Comparison of ENCODE assay signal across 8 cellular contexts in the genomic region with DNA sequence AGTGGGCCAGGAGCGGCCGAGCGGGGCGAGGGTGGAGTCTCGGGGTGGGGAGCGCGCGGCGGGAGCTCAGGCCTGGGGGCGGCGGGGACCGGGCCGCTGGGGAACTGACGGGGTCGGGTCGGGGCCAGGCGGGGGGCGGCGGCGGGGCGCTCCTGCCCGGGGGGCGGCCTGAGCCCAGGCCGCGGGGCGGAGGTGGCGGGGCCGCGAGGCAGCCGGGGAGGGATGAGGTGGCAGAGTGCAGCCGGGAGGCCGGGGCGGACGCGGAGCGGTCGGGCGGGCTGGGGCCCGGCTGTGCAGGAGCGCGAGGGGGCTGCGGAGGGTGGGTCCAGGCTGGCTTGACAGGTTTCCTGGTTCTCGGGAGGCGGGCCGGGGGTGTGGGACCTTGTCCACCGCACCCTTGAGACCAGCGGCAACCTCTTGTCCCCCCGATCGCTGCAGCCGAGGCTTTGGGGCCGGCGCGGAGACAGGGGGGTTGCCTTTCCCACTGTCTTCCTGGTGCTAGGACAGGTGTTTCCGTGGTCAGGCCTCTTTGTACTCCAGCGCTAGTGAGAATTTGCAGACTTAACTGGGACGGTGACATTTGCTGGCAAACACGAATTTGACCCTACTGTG. TPM values are rescaled to one million over a fixed set of nuclear protein-coding genes. Genes with fewer than 3 reads are reported as not detected.
DNase-seq lines count a peak whose midpoint lies in the region; ATAC-seq and TF ChIP-seq lines count a peak whose summit lies in the region.
"Not testable (repeated sequence)": the region's sequence is repeated elsewhere in the genome, so short reads cannot be mapped to it uniquely, and the experiment has no call there.

No MANE protein-coding gene starts in this region.

- not testable (repeated sequence) for H3K9me3 ChIP-seq in CD8-positive, alpha-beta T cell (ENCODE audit: low read length); OCI-LY7 (ENCODE audit: low read length); mesodermal cell (ENCODE audit: control insufficient read depth, low read length)

- H3K9me3 Mint-ChIP-seq in CD8-positive, alpha-beta T cell; activated T-helper 1 cell treated with anti-CD3 and anti-CD28 coated beads, Interleukin-12 subunit alpha, Interleukin-12 subunit beta, Interleukin-2, Interleukin-4 antibody, amounts not matched to agents 30 ng/mL and 10 ng/mL and 1 ng/mL, durations not matched to agents 14 hours and 24 hours and 36 hours: not testable (repeated sequence)

- ATAC-seq in CD8-positive, alpha-beta T cell, result peak; percentile 8
- peak; percentile 41 for ATAC-seq in GM19455 (IDR thresholded peaks at IDR 0.05; ENCODE audit: unreplicated experiment)
- ATAC-seq in HG03139 (IDR thresholded peaks at IDR 0.05; ENCODE audit: unreplicated experiment), result peak; percentile 28
- ATAC-seq in esophagus mucosa, result peak; percentile 27

- H3K36me3 Mint-ChIP-seq in CD8-positive, alpha-beta T cell; activated T-helper 1 cell treated with anti-CD3 and anti-CD28 coated beads, Interleukin-12 subunit alpha, Interleukin-12 subunit beta, Interleukin-2, Interleukin-4 antibody, amounts not matched to agents 30 ng/mL and 10 ng/mL and 1 ng/mL, durations not matched to agents 14 hours and 24 hours and 36 hours (ENCODE audit: low read depth): not testable (repeated sequence)

- not testable (repeated sequence) for TF ChIP-seq CTCF in CD8-positive, alpha-beta T cell (IDR thresholded peaks at IDR 0.05); OCI-LY7 (conservative IDR thresholded peaks at IDR 0.05; ENCODE audit: low read length)

- peak overlapping the region; percentile 91 for H3K4me2 ChIP-seq in OCI-LY7 (ENCODE audit: low read length)

- whole genome bisulfite sequencing in mesodermal cell (ENCODE audit: insufficient coverage in 2 of 2), 2 experiments, result 0% methylated on average over 19 to 29 of the region's 57 CpGs

- POLR2A ChIA-PET in CD8-positive, alpha-beta T cell (lab: Charles Lee); OCI-LY7 (lab: Charles Lee): not testable (repeated sequence)

- not testable (repeated sequence) for H3K36me3 ChIP-seq in CD8-positive, alpha-beta T cell (ENCODE audit: insufficient read depth, low read length); mesodermal cell (ENCODE audit: control insufficient read depth, insufficient read depth, low read length)
- peaks cover 18% of the 10 kb centered on the region for H3K36me3 ChIP-seq in OCI-LY7 (ENCODE audit: insufficient read depth, low read length)

- H3K27me3 ChIP-seq in CD8-positive, alpha-beta T cell (ENCODE audit: insufficient read depth, low read length), result not testable (repeated sequence)

- H3K4me1 ChIP-seq in CD8-positive, alpha-beta T cell (ENCODE audit: insufficient read depth, low read length); OCI-LY7 (ENCODE audit: insufficient read depth, low read length, poor library complexity, severe bottlenecking); mesodermal cell (ENCODE audit: control insufficient read depth, insufficient read depth, low read length, poor library complexity, severe bottlenecking): not testable (repeated sequence)

- peak overlapping the region; percentile 48 for H3K4me3 ChIP-seq in CD8-positive, alpha-beta T cell (ENCODE audit: low read depth, low read length)
- peak overlapping the region; percentile 98 for H3K4me3 ChIP-seq in OCI-LY7 (ENCODE audit: low read depth, low read length, poor library complexity, severe bottlenecking)
- H3K4me3 ChIP-seq in mesodermal cell (ENCODE audit: extremely low read depth, insufficient read depth, low read length, poor library complexity, severe bottlenecking), result peak overlapping the region; percentile 57

- H3K4me3 Mint-ChIP-seq in CD8-positive, alpha-beta T cell, result peak overlapping the region; percentile 85
- peak overlapping the region; percentile 85 for H3K4me3 Mint-ChIP-seq in activated T-helper 1 cell treated with anti-CD3 and anti-CD28 coated beads, Interleukin-12 subunit alpha, Interleukin-12 subunit beta, Interleukin-2, Interleukin-4 antibody, amounts not matched to agents 30 ng/mL and 10 ng/mL and 1 ng/mL, durations not matched to agents 14 hours and 24 hours and 36 hours

- CTCF ChIA-PET in CD8-positive, alpha-beta T cell (lab: Charles Lee); OCI-LY7 (lab: Charles Lee; ENCODE audit: unreplicated experiment): not testable (repeated sequence)

- not testable (repeated sequence) for BruUV-seq in OCI-LY7 (replicated peaks; lab: Mats Ljungman, UMichigan)

- H3K27ac ChIP-seq in CD8-positive, alpha-beta T cell (ENCODE audit: low read depth, low read length), result not testable (repeated sequence)
- H3K27ac ChIP-seq in OCI-LY7 (ENCODE audit: low read depth, low read length, poor library complexity, severe bottlenecking), result peak overlapping the region; percentile 66
- H3K27ac ChIP-seq in mesodermal cell (ENCODE audit: low read depth, low read length, severe bottlenecking), result peak overlapping the region; percentile 23

- peaks cover 34% of the 10 kb centered on the region for H3K79me2 ChIP-seq in OCI-LY7 (ENCODE audit: insufficient read depth, low read depth, low read length)

- intact Hi-C loops in CD8-positive, alpha-beta T cell (cut with DNase I, micrococcal nuclease), result loop anchor here (1.0 to 10.0 kb wide), 16 partner anchors 103 to 1561 kb away; a partner anchor contains a TSS
- intact Hi-C loops in OCI-LY7 (cut with micrococcal nuclease; ENCODE audit: unreplicated experiment), result loop anchor here (2.0 kb wide), 3 partner anchors 65 to 123 kb away; no protein-coding TSS in a partner anchor
- intact Hi-C loops in activated T-helper 1 cell treated with anti-CD3 and anti-CD28 coated beads, Interleukin-12 subunit alpha, Interleukin-12 subunit beta, Interleukin-2, Interleukin-4 antibody, amounts not matched to agents 30 ng/mL and 10 ng/mL and 1 ng/mL, durations not matched to agents 14 hours and 24 hours and 36 hours (cut with micrococcal nuclease), result loop anchor here (1.0 to 5.0 kb wide), 5 partner anchors 101 to 1123 kb away; a partner anchor contains a TSS

- peak overlapping the region; percentile 77 for H3K27ac Mint-ChIP-seq in CD8-positive, alpha-beta T cell
- peak overlapping the region; percentile 14 for H3K27ac Mint-ChIP-seq in activated T-helper 1 cell treated with anti-CD3 and anti-CD28 coated beads, Interleukin-12 subunit alpha, Interleukin-12 subunit beta, Interleukin-2, Interleukin-4 antibody, amounts not matched to agents 30 ng/mL and 10 ng/mL and 1 ng/mL, durations not matched to agents 14 hours and 24 hours and 36 hours

- DNase-seq in CD8-positive, alpha-beta T cell, result peak in 4 of 7 experiments; percentile 13 to 56 (median 17)
- DNase-seq in OCI-LY7 (ENCODE audit: low spot score), result peak; percentile 42
- DNase-seq in activated T-helper 1 cell treated with anti-CD3 and anti-CD28 coated beads, Interleukin-12 subunit alpha, Interleukin-12 subunit beta, Interleukin-2, Interleukin-4 antibody, amounts not matched to agents 30 ng/mL and 10 ng/mL and 1 ng/mL, durations not matched to agents 14 hours and 24 hours and 36 hours (ENCODE audit: low spot score), result peak; percentile 5
- DNase-seq in stimulated activated CD4-positive, alpha-beta T cell treated with anti-CD3 and anti-CD28 coated beads, TNF-alpha, amount 100 ng/mL, for 1 hour (ENCODE audit: low read depth in 3 of 3, low spot score in 1 of 3), result peak in 2 of 3 donors; percentile 5 to 10

- H4K20me1 ChIP-seq in OCI-LY7 (ENCODE audit: insufficient read depth, low read length), result peaks cover 13% of the 10 kb centered on the region; the same call in 1 of the 2 replicates

- H3K27me3 Mint-ChIP-seq in CD8-positive, alpha-beta T cell (ENCODE audit: low read depth); activated T-helper 1 cell treated with anti-CD3 and anti-CD28 coated beads, Interleukin-12 subunit alpha, Interleukin-12 subunit beta, Interleukin-2, Interleukin-4 antibody, amounts not matched to agents 30 ng/mL and 10 ng/mL and 1 ng/mL, durations not matched to agents 14 hours and 24 hours and 36 hours (ENCODE audit: insufficient read depth): not testable (repeated sequence)

- H3K9me2 ChIP-seq in OCI-LY7 (ENCODE audit: insufficient read depth, low read length), result not testable (repeated sequence)

- H2AFZ ChIP-seq in OCI-LY7 (ENCODE audit: low read length), result not testable (repeated sequence)

- H3K4me1 Mint-ChIP-seq in CD8-positive, alpha-beta T cell (ENCODE audit: low read depth); activated T-helper 1 cell treated with anti-CD3 and anti-CD28 coated beads, Interleukin-12 subunit alpha, Interleukin-12 subunit beta, Interleukin-2, Interleukin-4 antibody, amounts not matched to agents 30 ng/mL and 10 ng/mL and 1 ng/mL, durations not matched to agents 14 hours and 24 hours and 36 hours (ENCODE audit: low read depth): not testable (repeated sequence)

RNA-seq across cellular contexts. Expression of a gene that starts 0.8 kb away (rescaled TPM):
- 1 to 10 TPM; 1.4 to 2.0 TPM for total RNA-seq in CD8-positive, alpha-beta T cell
- total RNA-seq in OCI-LY7 (2014; rRNA removed; shearing (Covaris generic)), result 12.1 and 17.4 TPM in 2 replicates
- total RNA-seq in OCI-LY7 (2022), result 31.9 and 32.5 TPM in 2 replicates
- 28.8 and 30.1 TPM in 2 replicates for total RNA-seq in activated T-helper 1 cell treated with anti-CD3 and anti-CD28 coated beads, Interleukin-12 subunit alpha, Interleukin-12 subunit beta, Interleukin-2, Interleukin-4 antibody, amounts not matched to agents 30 ng/mL and 10 ng/mL and 1 ng/mL, durations not matched to agents 14 hours and 24 hours and 36 hours
- total RNA-seq in esophagus mucosa, result 12.8 TPM
- polyA plus RNA-seq in mesodermal cell (2013, experiment 1 of 2), result 21.1 TPM
- 22.8 TPM for polyA plus RNA-seq in mesodermal cell (2013, experiment 2 of 2)

Comparison
In these comparisons a context has a peak if more than half of its experiments do, and no peak if none do; other contexts are left out.
1. H3K4me3 ChIP-seq: peak in every context shown above with its lines; median percentile 98 in OCI-LY7; 57 in mesodermal cell; 48 in CD8-positive, alpha-beta T cell.